ENCODE assay signal across 8 cellular contexts in genomic region chr14:105527381-105528196, GRCh38. TPM values are rescaled to one million over a fixed set of nuclear protein-coding genes. Genes with fewer than 3 reads are reported as not detected.
DNase-seq lines count a peak whose midpoint lies in the region; ATAC-seq and TF ChIP-seq lines count a peak whose summit lies in the region.

No MANE protein-coding gene starts in this region.

- H2AFZ ChIP-seq in ACC112 (ENCODE audit: low read length, unreplicated experiment) = peak overlapping the region; percentile 87

- H3K79me2 ChIP-seq in ACC112 (ENCODE audit: control insufficient read depth, insufficient read depth, low read length, unreplicated experiment) = no peaks in the 10 kb centered on the region

- peak overlapping the region in 1 of 2 donors; percentile 59 for H3K9ac ChIP-seq in mucosa of rectum (ENCODE audit: low read depth in 1 of 2, low read length in 2 of 2)

- peaks cover 16% of the 10 kb centered on the region; the same call in 1 of the 2 replicates for H3K27me3 ChIP-seq in ACC112 (ENCODE audit: insufficient read depth, low read length)
- H3K27me3 ChIP-seq in mucosa of rectum (ENCODE audit: control insufficient read depth in 2 of 2, insufficient read depth in 2 of 2, low read length in 2 of 2) = peaks cover 3 to 32% of the 10 kb centered on the region in 2 donors

- H3K27ac Mint-ChIP-seq in chondrocyte (ENCODE audit: unreplicated experiment) (no peak overlapping the region), glutamatergic neuron (ENCODE audit: unreplicated experiment) (no peak overlapping the region)

- H3K4me1 Mint-ChIP-seq in chondrocyte (ENCODE audit: low read depth) = peaks cover 5% of the 10 kb centered on the region
- H3K4me1 Mint-ChIP-seq in glutamatergic neuron (ENCODE audit: low read depth, unreplicated experiment) = no peaks in the 10 kb centered on the region

- no peaks in the 10 kb centered on the region for H3K9me3 ChIP-seq in mucosa of rectum (ENCODE audit: control insufficient read depth in 2 of 2, low read length in 2 of 2)

- no peaks in the 10 kb centered on the region for H3K9me3 Mint-ChIP-seq in chondrocyte (ENCODE audit: low read depth)
- H3K9me3 Mint-ChIP-seq in glutamatergic neuron (ENCODE audit: unreplicated experiment) = no peaks in the 10 kb centered on the region

- no peak for DNase-seq in Jurkat, Clone E6-1 (ENCODE audit: low read depth, low spot score)
- DNase-seq in chondrocyte (ENCODE audit: low spot score) = peak; percentile 88
- no peak for DNase-seq in glutamatergic neuron
- no peak for DNase-seq in NCI-H1694 treated with DMSO at 0.1 percent for 48 hours (lab: John Stamatoyannopoulos, UW)

- peak overlapping the region; percentile 86 for H3K4me3 ChIP-seq in ACC112 (ENCODE audit: low read depth, low read length)
- H3K4me3 ChIP-seq in Jurkat, Clone E6-1 (ENCODE audit: low read length) = peak overlapping the region; percentile 46
- H3K4me3 ChIP-seq in mucosa of rectum (ENCODE audit: low read length in 2 of 2) = peak overlapping the region; percentile 48 to 54

- peak overlapping the region; percentile 72 for H3K4me3 Mint-ChIP-seq in chondrocyte (ENCODE audit: unreplicated experiment)
- H3K4me3 Mint-ChIP-seq in glutamatergic neuron (ENCODE audit: unreplicated experiment) = no peak overlapping the region

- TF ChIP-seq CTCF in chondrocyte (IDR thresholded peaks at IDR 0.05) (no peak), glutamatergic neuron (IDR thresholded peaks at IDR 0.05; ENCODE audit: partially characterized antibody, unreplicated experiment) (no peak)

- H3K36me3 ChIP-seq in ACC112 (ENCODE audit: insufficient read depth, low read length) (no peaks in the 10 kb centered on the region), mucosa of rectum (ENCODE audit: control insufficient read depth in 2 of 2, insufficient read depth in 2 of 2, low read length in 2 of 2) (no peaks in the 10 kb centered on the region)

- H3K27me3 Mint-ChIP-seq in chondrocyte (ENCODE audit: low read depth) (no peaks in the 10 kb centered on the region), glutamatergic neuron (ENCODE audit: unreplicated experiment) (peaks cover 13% of the 10 kb centered on the region)

- ATAC-seq in HG02884 (IDR thresholded peaks at IDR 0.05; ENCODE audit: unreplicated experiment) = no peak
- ATAC-seq in GM21381 (IDR thresholded peaks at IDR 0.05; ENCODE audit: unreplicated experiment) = no peak

- H3K4me1 ChIP-seq in ACC112 (ENCODE audit: control insufficient read depth, insufficient read depth, low read length, unreplicated experiment) (peaks cover 4% of the 10 kb centered on the region), mucosa of rectum (ENCODE audit: control insufficient read depth in 2 of 2, insufficient read depth in 2 of 2, low read length in 2 of 2) (peaks cover 13 to 21% of the 10 kb centered on the region in 2 donors)

- H3K27ac ChIP-seq in ACC112 (ENCODE audit: low read depth, low read length) = no peak overlapping the region
- H3K27ac ChIP-seq in mucosa of rectum (ENCODE audit: low read depth in 2 of 2, low read length in 2 of 2) = no peak overlapping the region

- H3K36me3 Mint-ChIP-seq in chondrocyte (ENCODE audit: low read depth) = no peaks in the 10 kb centered on the region
- H3K36me3 Mint-ChIP-seq in glutamatergic neuron (ENCODE audit: unreplicated experiment) = no peaks in the 10 kb centered on the region

RNA-seq across cellular contexts. Expression of gene TMEM121, which starts 1.2 kb away (rescaled TPM):
- 1.5 TPM for polyA plus RNA-seq in Jurkat, Clone E6-1 (2012; ENCODE audit: insufficient read depth, insufficient read length)
- total RNA-seq in chondrocyte = 4.4 to 8.9 TPM (median 6.0 TPM) in 3 replicates
- total RNA-seq in glutamatergic neuron (ENCODE audit: unreplicated experiment) = 2.7 TPM

RNA-seq across cellular contexts. Expression of gene TEDC1, which starts 36.5 kb away (rescaled TPM):
- 44.7 TPM for polyA plus RNA-seq in Jurkat, Clone E6-1 (2012; ENCODE audit: insufficient read depth, insufficient read length)
- total RNA-seq in chondrocyte (12.9 to 15.5 TPM (median 14.3 TPM) in 3 replicates), glutamatergic neuron (ENCODE audit: unreplicated experiment) (13.8 TPM)

RNA-seq across cellular contexts. Expression of gene CRIP1, which starts 40.9 kb away (rescaled TPM):
- 237 TPM for polyA plus RNA-seq in Jurkat, Clone E6-1 (2012; ENCODE audit: insufficient read depth, insufficient read length)
- total RNA-seq in chondrocyte (38.7 to 181 TPM (median 174 TPM) in 3 replicates), glutamatergic neuron (ENCODE audit: unreplicated experiment) (49.3 TPM)

RNA-seq across cellular contexts. Expression of gene CRIP2, which starts 53.0 kb away (rescaled TPM):
- 6.1 TPM for polyA plus RNA-seq in Jurkat, Clone E6-1 (2012; ENCODE audit: insufficient read depth, insufficient read length)
- total RNA-seq in chondrocyte (166 to 264 TPM (median 247 TPM) in 3 replicates), glutamatergic neuron (ENCODE audit: unreplicated experiment) (78.5 TPM)
